In the genomic region with DNA sequence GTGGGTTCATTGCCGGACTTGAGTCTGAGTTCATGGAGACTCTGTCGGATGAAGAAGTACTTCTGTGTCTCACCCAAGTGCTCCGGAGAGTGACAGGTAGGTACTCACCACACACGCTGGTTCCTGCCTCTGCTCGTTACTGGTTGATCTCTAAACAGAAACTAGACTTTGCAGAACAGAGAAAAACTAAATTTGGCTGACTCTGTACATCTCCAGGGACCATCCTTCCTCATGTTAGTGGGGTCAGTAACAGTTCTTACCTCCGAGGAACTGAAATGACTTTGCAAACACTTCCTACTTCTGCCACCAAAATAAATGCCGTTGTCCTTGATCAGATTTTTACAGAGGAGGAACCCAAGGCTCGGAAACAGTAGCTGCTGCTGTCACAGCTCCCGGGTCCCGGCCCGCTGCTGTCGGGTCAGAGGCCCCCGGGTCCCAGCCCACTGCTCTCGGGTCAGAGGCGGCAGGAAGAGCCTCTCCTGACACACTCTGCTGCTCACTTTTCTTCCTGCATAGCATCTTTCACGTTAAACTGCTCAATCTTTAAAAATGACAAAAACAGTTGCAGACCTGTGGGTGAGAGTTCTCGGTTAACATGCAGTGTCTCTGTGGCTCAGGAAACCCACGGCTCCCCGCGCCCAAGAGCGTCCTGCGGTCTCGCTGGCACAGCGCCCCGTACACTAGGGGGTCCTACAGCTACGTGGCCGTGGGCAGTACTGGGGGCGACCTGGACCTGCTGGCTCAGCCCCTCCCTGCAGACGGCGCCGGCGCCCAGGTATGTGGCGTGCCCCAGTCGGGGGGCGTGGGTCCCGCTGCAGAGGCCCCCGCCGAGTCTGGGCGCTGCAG, we compare ENCODE assay signal across 1 cellular context.
TF ChIP-seq lines count a peak whose summit lies in the region.

No MANE protein-coding gene starts in this region.

TF ChIP-seq in GM12878, 131 proteins besides CTCF, POLR2A, EP300 and RAD21 (continued from another document and continues in another):
- TF ChIP-seq, protein P1, sequence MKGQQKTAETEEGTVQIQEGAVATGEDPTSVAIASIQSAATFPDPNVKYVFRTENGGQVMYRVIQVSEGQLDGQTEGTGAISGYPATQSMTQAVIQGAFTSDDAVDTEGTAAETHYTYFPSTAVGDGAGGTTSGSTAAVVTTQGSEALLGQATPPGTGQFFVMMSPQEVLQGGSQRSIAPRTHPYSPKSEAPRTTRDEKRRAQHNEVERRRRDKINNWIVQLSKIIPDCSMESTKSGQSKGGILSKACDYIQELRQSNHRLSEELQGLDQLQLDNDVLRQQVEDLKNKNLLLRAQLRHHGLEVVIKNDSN (IDR thresholded peaks at IDR 0.05; ENCODE audit: borderline replicate concordance, extremely low read length, insufficient read depth, low read depth, low read length) = no peak
- TF ChIP-seq, protein P2, sequence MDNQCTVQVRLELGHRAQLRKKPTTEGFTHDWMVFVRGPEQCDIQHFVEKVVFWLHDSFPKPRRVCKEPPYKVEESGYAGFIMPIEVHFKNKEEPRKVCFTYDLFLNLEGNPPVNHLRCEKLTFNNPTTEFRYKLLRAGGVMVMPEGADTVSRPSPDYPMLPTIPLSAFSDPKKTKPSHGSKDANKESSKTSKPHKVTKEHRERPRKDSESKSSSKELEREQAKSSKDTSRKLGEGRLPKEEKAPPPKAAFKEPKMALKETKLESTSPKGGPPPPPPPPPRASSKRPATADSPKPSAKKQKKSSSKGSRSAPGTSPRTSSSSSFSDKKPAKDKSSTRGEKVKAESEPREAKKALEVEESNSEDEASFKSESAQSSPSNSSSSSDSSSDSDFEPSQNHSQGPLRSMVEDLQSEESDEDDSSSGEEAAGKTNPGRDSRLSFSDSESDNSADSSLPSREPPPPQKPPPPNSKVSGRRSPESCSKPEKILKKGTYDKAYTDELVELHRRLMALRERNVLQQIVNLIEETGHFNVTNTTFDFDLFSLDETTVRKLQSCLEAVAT (IDR thresholded peaks at IDR 0.05) = peak; percentile 81
- 0 out of 2 replicates have a peak, but pooled peaks have one; percentile 30 for TF ChIP-seq ZNF217 (IDR thresholded peaks at IDR 0.05)
- TF ChIP-seq EZH2 (IDR thresholded peaks at IDR 0.05; ENCODE audit: borderline replicate concordance, control insufficient read depth, low read depth, low read length) = no peak
- TF ChIP-seq NFIC (IDR thresholded peaks at IDR 0.05; ENCODE audit: low read depth, low read length) = peak; percentile 90
- peak; percentile 82 for TF ChIP-seq LARP7 (IDR thresholded peaks at IDR 0.05)
- TF ChIP-seq JUNB (IDR thresholded peaks at IDR 0.05) = peak; percentile 86
- TF ChIP-seq MYC (IDR thresholded peaks at IDR 0.05; ENCODE audit: insufficient read depth, insufficient read length, insufficient replicate concordance, low read length, severe bottlenecking) = no peak
- TF ChIP-seq, protein P3, sequence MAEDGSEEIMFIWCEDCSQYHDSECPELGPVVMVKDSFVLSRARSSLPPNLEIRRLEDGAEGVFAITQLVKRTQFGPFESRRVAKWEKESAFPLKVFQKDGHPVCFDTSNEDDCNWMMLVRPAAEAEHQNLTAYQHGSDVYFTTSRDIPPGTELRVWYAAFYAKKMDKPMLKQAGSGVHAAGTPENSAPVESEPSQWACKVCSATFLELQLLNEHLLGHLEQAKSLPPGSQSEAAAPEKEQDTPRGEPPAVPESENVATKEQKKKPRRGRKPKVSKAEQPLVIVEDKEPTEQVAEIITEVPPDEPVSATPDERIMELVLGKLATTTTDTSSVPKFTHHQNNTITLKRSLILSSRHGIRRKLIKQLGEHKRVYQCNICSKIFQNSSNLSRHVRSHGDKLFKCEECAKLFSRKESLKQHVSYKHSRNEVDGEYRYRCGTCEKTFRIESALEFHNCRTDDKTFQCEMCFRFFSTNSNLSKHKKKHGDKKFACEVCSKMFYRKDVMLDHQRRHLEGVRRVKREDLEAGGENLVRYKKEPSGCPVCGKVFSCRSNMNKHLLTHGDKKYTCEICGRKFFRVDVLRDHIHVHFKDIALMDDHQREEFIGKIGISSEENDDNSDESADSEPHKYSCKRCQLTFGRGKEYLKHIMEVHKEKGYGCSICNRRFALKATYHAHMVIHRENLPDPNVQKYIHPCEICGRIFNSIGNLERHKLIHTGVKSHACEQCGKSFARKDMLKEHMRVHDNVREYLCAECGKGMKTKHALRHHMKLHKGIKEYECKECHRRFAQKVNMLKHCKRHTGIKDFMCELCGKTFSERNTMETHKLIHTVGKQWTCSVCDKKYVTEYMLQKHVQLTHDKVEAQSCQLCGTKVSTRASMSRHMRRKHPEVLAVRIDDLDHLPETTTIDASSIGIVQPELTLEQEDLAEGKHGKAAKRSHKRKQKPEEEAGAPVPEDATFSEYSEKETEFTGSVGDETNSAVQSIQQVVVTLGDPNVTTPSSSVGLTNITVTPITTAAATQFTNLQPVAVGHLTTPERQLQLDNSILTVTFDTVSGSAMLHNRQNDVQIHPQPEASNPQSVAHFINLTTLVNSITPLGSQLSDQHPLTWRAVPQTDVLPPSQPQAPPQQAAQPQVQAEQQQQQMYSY (CRISPR knock-in tag; IDR thresholded peaks at IDR 0.05) = no peak
- no peak for TF ChIP-seq NRF1 (conservative IDR thresholded peaks at IDR 0.05; ENCODE audit: low read depth, low read length)
- TF ChIP-seq TARDBP (IDR thresholded peaks at IDR 0.05; ENCODE audit: borderline replicate concordance) = no peak
- peak; percentile 91 for TF ChIP-seq PAX5 (IDR thresholded peaks at IDR 0.05; ENCODE audit: borderline replicate concordance, low read depth, low read length)
- no peak for TF ChIP-seq ZNF24 (IDR thresholded peaks at IDR 0.05)
- peak; percentile 90 to 93 for TF ChIP-seq IKZF2 (IDR thresholded peaks at IDR 0.05)
- TF ChIP-seq, protein P4, sequence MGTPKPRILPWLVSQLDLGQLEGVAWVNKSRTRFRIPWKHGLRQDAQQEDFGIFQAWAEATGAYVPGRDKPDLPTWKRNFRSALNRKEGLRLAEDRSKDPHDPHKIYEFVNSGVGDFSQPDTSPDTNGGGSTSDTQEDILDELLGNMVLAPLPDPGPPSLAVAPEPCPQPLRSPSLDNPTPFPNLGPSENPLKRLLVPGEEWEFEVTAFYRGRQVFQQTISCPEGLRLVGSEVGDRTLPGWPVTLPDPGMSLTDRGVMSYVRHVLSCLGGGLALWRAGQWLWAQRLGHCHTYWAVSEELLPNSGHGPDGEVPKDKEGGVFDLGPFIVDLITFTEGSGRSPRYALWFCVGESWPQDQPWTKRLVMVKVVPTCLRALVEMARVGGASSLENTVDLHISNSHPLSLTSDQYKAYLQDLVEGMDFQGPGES (IDR thresholded peaks at IDR 0.05) = no peak
- TF ChIP-seq, protein P5, sequence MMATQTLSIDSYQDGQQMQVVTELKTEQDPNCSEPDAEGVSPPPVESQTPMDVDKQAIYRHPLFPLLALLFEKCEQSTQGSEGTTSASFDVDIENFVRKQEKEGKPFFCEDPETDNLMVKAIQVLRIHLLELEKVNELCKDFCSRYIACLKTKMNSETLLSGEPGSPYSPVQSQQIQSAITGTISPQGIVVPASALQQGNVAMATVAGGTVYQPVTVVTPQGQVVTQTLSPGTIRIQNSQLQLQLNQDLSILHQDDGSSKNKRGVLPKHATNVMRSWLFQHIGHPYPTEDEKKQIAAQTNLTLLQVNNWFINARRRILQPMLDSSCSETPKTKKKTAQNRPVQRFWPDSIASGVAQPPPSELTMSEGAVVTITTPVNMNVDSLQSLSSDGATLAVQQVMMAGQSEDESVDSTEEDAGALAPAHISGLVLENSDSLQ (IDR thresholded peaks at IDR 0.05) = peak; percentile 97
- no peak for TF ChIP-seq ASH2L (IDR thresholded peaks at IDR 0.05; ENCODE audit: borderline replicate concordance, low read depth)
- TF ChIP-seq ZNF384 (IDR thresholded peaks at IDR 0.05; ENCODE audit: borderline replicate concordance, low read depth, low read length) = no peak
- no peak for TF ChIP-seq ZZZ3 (IDR thresholded peaks at IDR 0.05; ENCODE audit: control insufficient read depth, insufficient read length, low read depth)
- peak; percentile 43 for TF ChIP-seq SMAD1 (IDR thresholded peaks at IDR 0.05; ENCODE audit: low read depth, partially characterized antibody)
- TF ChIP-seq SMC3 (IDR thresholded peaks at IDR 0.05; ENCODE audit: borderline replicate concordance, low read length) = no peak
- TF ChIP-seq, protein P6, sequence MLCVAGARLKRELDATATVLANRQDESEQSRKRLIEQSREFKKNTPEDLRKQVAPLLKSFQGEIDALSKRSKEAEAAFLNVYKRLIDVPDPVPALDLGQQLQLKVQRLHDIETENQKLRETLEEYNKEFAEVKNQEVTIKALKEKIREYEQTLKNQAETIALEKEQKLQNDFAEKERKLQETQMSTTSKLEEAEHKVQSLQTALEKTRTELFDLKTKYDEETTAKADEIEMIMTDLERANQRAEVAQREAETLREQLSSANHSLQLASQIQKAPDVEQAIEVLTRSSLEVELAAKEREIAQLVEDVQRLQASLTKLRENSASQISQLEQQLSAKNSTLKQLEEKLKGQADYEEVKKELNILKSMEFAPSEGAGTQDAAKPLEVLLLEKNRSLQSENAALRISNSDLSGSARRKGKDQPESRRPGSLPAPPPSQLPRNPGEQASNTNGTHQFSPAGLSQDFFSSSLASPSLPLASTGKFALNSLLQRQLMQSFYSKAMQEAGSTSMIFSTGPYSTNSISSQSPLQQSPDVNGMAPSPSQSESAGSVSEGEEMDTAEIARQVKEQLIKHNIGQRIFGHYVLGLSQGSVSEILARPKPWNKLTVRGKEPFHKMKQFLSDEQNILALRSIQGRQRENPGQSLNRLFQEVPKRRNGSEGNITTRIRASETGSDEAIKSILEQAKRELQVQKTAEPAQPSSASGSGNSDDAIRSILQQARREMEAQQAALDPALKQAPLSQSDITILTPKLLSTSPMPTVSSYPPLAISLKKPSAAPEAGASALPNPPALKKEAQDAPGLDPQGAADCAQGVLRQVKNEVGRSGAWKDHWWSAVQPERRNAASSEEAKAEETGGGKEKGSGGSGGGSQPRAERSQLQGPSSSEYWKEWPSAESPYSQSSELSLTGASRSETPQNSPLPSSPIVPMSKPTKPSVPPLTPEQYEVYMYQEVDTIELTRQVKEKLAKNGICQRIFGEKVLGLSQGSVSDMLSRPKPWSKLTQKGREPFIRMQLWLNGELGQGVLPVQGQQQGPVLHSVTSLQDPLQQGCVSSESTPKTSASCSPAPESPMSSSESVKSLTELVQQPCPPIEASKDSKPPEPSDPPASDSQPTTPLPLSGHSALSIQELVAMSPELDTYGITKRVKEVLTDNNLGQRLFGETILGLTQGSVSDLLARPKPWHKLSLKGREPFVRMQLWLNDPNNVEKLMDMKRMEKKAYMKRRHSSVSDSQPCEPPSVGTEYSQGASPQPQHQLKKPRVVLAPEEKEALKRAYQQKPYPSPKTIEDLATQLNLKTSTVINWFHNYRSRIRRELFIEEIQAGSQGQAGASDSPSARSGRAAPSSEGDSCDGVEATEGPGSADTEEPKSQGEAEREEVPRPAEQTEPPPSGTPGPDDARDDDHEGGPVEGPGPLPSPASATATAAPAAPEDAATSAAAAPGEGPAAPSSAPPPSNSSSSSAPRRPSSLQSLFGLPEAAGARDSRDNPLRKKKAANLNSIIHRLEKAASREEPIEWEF (IDR thresholded peaks at IDR 0.05; ENCODE audit: insufficient replicate concordance, low read depth, low read length) = peak; percentile 48
- peak; percentile 68; the same call in 1 of the 2 replicates for TF ChIP-seq CBX5 (IDR thresholded peaks at IDR 0.05; ENCODE audit: low read depth)
- peak; percentile 78; the same call in 1 of the 2 replicates for TF ChIP-seq PML (IDR thresholded peaks at IDR 0.05; ENCODE audit: low read length)
- TF ChIP-seq HDAC6 (IDR thresholded peaks at IDR 0.05; ENCODE audit: unreplicated experiment) = no peak
- peak; percentile 96 for TF ChIP-seq MEF2A (IDR thresholded peaks at IDR 0.05; ENCODE audit: insufficient read depth, low read depth, low read length)
- TF ChIP-seq, protein P7, sequence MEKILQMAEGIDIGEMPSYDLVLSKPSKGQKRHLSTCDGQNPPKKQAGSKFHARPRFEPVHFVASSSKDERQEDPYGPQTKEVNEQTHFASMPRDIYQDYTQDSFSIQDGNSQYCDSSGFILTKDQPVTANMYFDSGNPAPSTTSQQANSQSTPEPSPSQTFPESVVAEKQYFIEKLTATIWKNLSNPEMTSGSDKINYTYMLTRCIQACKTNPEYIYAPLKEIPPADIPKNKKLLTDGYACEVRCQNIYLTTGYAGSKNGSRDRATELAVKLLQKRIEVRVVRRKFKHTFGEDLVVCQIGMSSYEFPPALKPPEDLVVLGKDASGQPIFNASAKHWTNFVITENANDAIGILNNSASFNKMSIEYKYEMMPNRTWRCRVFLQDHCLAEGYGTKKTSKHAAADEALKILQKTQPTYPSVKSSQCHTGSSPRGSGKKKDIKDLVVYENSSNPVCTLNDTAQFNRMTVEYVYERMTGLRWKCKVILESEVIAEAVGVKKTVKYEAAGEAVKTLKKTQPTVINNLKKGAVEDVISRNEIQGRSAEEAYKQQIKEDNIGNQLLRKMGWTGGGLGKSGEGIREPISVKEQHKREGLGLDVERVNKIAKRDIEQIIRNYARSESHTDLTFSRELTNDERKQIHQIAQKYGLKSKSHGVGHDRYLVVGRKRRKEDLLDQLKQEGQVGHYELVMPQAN (conservative IDR thresholded peaks at IDR 0.05) = no peak; the same call in none of the 2 replicates
- TF ChIP-seq SMARCA5 (IDR thresholded peaks at IDR 0.05) = peak; percentile 53; the same call in 1 of the 2 replicates
- TF ChIP-seq NR2F1 (conservative IDR thresholded peaks at IDR 0.05) = peak; percentile 87; the same call in 1 of the 2 replicates
- TF ChIP-seq, protein P8, sequence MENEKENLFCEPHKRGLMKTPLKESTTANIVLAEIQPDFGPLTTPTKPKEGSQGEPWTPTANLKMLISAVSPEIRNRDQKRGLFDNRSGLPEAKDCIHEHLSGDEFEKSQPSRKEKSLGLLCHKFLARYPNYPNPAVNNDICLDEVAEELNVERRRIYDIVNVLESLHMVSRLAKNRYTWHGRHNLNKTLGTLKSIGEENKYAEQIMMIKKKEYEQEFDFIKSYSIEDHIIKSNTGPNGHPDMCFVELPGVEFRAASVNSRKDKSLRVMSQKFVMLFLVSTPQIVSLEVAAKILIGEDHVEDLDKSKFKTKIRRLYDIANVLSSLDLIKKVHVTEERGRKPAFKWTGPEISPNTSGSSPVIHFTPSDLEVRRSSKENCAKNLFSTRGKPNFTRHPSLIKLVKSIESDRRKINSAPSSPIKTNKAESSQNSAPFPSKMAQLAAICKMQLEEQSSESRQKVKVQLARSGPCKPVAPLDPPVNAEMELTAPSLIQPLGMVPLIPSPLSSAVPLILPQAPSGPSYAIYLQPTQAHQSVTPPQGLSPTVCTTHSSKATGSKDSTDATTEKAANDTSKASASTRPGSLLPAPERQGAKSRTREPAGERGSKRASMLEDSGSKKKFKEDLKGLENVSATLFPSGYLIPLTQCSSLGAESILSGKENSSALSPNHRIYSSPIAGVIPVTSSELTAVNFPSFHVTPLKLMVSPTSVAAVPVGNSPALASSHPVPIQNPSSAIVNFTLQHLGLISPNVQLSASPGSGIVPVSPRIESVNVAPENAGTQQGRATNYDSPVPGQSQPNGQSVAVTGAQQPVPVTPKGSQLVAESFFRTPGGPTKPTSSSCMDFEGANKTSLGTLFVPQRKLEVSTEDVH (IDR thresholded peaks at IDR 0.05; ENCODE audit: low read depth, partially characterized antibody) = no peak
- peak; percentile 92 for TF ChIP-seq MTA2 (IDR thresholded peaks at IDR 0.05; ENCODE audit: low read depth)
- TF ChIP-seq ZNF274 (IDR thresholded peaks at IDR 0.05; ENCODE audit: insufficient read depth, insufficient read length) = no peak
